ENCODE assay signal across 9 cellular contexts in the genomic region with DNA sequence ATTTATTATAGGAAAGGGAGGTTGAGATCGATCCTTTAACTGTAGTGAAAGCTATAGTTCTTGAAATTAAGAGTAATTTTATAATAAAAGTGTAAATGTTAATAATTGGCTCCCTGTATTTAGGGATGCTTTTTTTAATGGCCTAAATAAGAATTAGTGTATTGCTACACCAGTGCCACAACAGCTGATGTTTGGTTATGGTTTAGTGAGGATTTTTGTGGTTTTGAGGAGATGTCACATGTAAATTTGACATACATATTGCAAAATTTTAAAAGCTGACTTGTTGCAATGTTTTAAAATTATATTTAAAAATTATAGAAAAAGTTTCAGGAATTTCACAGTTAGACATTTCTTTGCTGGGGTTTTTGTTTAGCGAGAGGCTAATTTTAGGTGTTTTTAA. TPM values are rescaled to one million over a fixed set of nuclear protein-coding genes. Genes with fewer than 3 reads are reported as not detected.
DNase-seq lines count a peak whose midpoint lies in the region; ATAC-seq and TF ChIP-seq lines count a peak whose summit lies in the region.
"Had no signal": no experiment of that assay in that cellular context is flagged by ENCODE, and none has a peak within 500 bp of the region (broad histone marks: within the 10 kb centered on the region; RNA-seq: fewer than 3 reads in every experiment).

No MANE protein-coding gene starts in this region.

- H3K27ac ChIP-seq in SJSA1 (peak overlapping the region; percentile 12; the same call in 1 of the 2 replicates), fibroblast of lung (ENCODE audit: insufficient read depth, low read length) (peak overlapping the region; percentile 96)

- H3K4me2 ChIP-seq in fibroblast of lung (ENCODE audit: extremely low read depth, insufficient read depth, low read length) (peak overlapping the region; percentile 34), skeletal muscle satellite cell (ENCODE audit: low read length) (peak overlapping the region; percentile 83)

- H3K9me3 ChIP-seq in SJSA1 (replicated peaks): no peaks in the 10 kb centered on the region
- H3K9me3 ChIP-seq in fibroblast of lung (ENCODE audit: control insufficient read depth, insufficient read depth, low read depth, low read length): no peaks in the 10 kb centered on the region
- H3K9me3 ChIP-seq in skeletal muscle satellite cell (replicated peaks; ENCODE audit: low read length): no peaks in the 10 kb centered on the region

- H4K20me1 ChIP-seq in fibroblast of lung (ENCODE audit: control insufficient read depth, extremely low read depth, insufficient read depth, low read length): peaks cover 20% of the 10 kb centered on the region

- TF ChIP-seq CTCF in fibroblast of lung (conservative IDR thresholded peaks at IDR 0.05 in 1 of 2, IDR thresholded peaks at IDR 0.05 in 1 of 2; ENCODE audit: low read depth in 1 of 2, low read length in 2 of 2): no peak

- no peaks in the 10 kb centered on the region; the same call in 1 of the 2 replicates for H3K36me3 ChIP-seq in H7 (replicated peaks; ENCODE audit: control insufficient read depth, insufficient read depth, low read length)
- H3K36me3 ChIP-seq in SJSA1: peaks cover 87% of the 10 kb centered on the region
- peaks cover 9% of the 10 kb centered on the region for H3K36me3 ChIP-seq in fibroblast of lung (ENCODE audit: control insufficient read depth, insufficient read depth, low read length)
- peaks cover 34% of the 10 kb centered on the region for H3K36me3 ChIP-seq in skeletal muscle satellite cell (ENCODE audit: insufficient read depth, low read length)

- H3K4me3 ChIP-seq in H7 (ENCODE audit: insufficient read depth, low read depth, low read length) (peak overlapping the region; percentile 87), SJSA1 (peak overlapping the region; percentile 78), fibroblast of lung (replicated peaks in 1 of 4; ENCODE audit: control extremely low read depth in 1 of 4, insufficient read depth in 1 of 4, low read depth in 3 of 4, low read length in 4 of 4) (peak overlapping the region; percentile 81 to 97 (median 92)), skeletal muscle satellite cell (ENCODE audit: low read length) (peak overlapping the region; percentile 98)

- ATAC-seq in HG03280 (IDR thresholded peaks at IDR 0.05; ENCODE audit: unreplicated experiment): no peak

- DNase-seq in H7: no peak
- DNase-seq in SJSA1 (ENCODE audit: low read depth in 1 of 2, low spot score in 2 of 2): no peak
- peak in 1 of 2 donors; percentile 69 for DNase-seq in fibroblast of lung (ENCODE audit: low read depth in 2 of 2)
- no peak for DNase-seq in amygdala (lab: John Stamatoyannopoulos, UW)
- DNase-seq in SW480 (ENCODE audit: low spot score): no peak
- DNase-seq in activated CD4-positive, alpha-beta T cell treated with anti-CD3 and anti-CD28 coated beads, Interleukin-2, amount 50 U/mL, for 1 hour: no peak
- DNase-seq: activated gamma-delta T cell had no signal

- no peak overlapping the region for H2AFZ ChIP-seq in fibroblast of lung (ENCODE audit: low read length)

- H3K9ac ChIP-seq in fibroblast of lung (ENCODE audit: insufficient read depth, low read length) (peak overlapping the region; percentile 96), skeletal muscle satellite cell (ENCODE audit: low read depth, low read length) (peak overlapping the region; percentile 97)

- H3K4me1 ChIP-seq in SJSA1 (replicated peaks) (peaks cover 31% of the 10 kb centered on the region), fibroblast of lung (ENCODE audit: control insufficient read depth, extremely low read depth, insufficient read depth, low read length) (peaks cover 3% of the 10 kb centered on the region), skeletal muscle satellite cell (ENCODE audit: control insufficient read depth, insufficient read depth, low read length) (peaks cover 26% of the 10 kb centered on the region)

- no peaks in the 10 kb centered on the region for H3K27me3 ChIP-seq in H7 (ENCODE audit: control insufficient read depth, insufficient read depth, low read length)
- no peaks in the 10 kb centered on the region for H3K27me3 ChIP-seq in SJSA1 (replicated peaks)
- H3K27me3 ChIP-seq in fibroblast of lung (ENCODE audit: control insufficient read depth, insufficient read depth, low read length): no peaks in the 10 kb centered on the region
- H3K27me3 ChIP-seq in skeletal muscle satellite cell (ENCODE audit: control insufficient read depth, insufficient read depth, low read length): no peaks in the 10 kb centered on the region

- H3K79me2 ChIP-seq in fibroblast of lung (ENCODE audit: control insufficient read depth, insufficient read depth, low read length): peaks cover 82% of the 10 kb centered on the region

RNA-seq across cellular contexts. Expression of a gene that starts 3.9 kb away (rescaled TPM):
- total RNA-seq in H7 (2014; rRNA removed; shearing (Covaris generic)): 5.8 and 6.1 TPM in 2 replicates
- 11.3 and 11.9 TPM in 2 replicates for total RNA-seq in SJSA1 (2014; rRNA removed; shearing (Covaris generic))
- 10.3 and 23.6 TPM in 2 replicates for total RNA-seq in fibroblast of lung
- 29.3 and 45.5 TPM in 2 replicates for polyA plus RNA-seq in fibroblast of lung
- polyA plus RNA-seq in fibroblast of lung (2012): 30.3 and 41.2 TPM in 2 replicates
- polyA minus RNA-seq in fibroblast of lung (ENCODE audit: low replicate concordance): 11.1 and 13.0 TPM in 2 replicates
- total RNA-seq in skeletal muscle satellite cell (2012; rRNA removed): 9.1 and 10.0 TPM in 2 replicates
